ENCODE assay signal across 10 cellular contexts in genomic region chr11:17206448-17206847, GRCh38. TPM values are rescaled to one million over a fixed set of nuclear protein-coding genes. Genes with fewer than 3 reads are reported as not detected.
A peak's percentile ranks its signal among the peaks of the same experiment; 100 is the strongest.
DNase-seq lines count a peak whose midpoint lies in the region; ATAC-seq, FAIRE-seq and TF ChIP-seq lines count a peak whose summit lies in the region.
"Had no signal": no experiment of that assay in that cellular context is flagged by ENCODE, and none has a peak within 500 bp of the region (broad histone marks: within the 10 kb centered on the region; RNA-seq: fewer than 3 reads in every experiment).

No MANE protein-coding gene starts in this region.

- peak overlapping the region; percentile 99 for H3K9ac ChIP-seq in HepG2 (ENCODE audit: insufficient read depth, low read depth, low read length)

- peaks cover 9% of the 10 kb centered on the region for H3K36me3 Mint-ChIP-seq in activated T-cell treated with anti-CD3 and anti-CD28 coated beads, Interleukin-2, amount 50 U/mL, for 4 hours (ENCODE audit: insufficient read depth)

- TSS peak; percentile 70 for BruUV-seq in HepG2 (replicated peaks; lab: Mats Ljungman, UMichigan)

- FAIRE-seq in HepG2 (lab: Jason Lieb, UNC), result no peak
- FAIRE-seq: TTC549 had no signal

- POLR2A ChIA-PET in HepG2 (lab: Yijun Ruan, JAX), result interaction anchor here (0.8 to 1.6 kb wide), 4 partner anchors 9 to 24 kb away, joined by 3 to 4 read pairs (median 3); no protein-coding TSS in a partner anchor

- no peaks in the 10 kb centered on the region for H3K27me3 ChIP-seq in ascending aorta
- H3K27me3 ChIP-seq in HepG2 (ENCODE audit: control insufficient read depth in 1 of 2, insufficient read depth in 2 of 2, low read length in 2 of 2), result no peaks in the 10 kb centered on the region; a peak in 1 of 5 replicates
- no peaks in the 10 kb centered on the region for H3K27me3 ChIP-seq in transverse colon

- WGBS in HepG2 (ENCODE audit: low lambda C conversion rate), result 52% methylated on average over 3 of the region's 3 CpGs
- 68% methylated on average over 3 of the region's 3 CpGs for WGBS in transverse colon (ENCODE audit: low coverage in 1 of 2), 2 donors

- H3K4me3 ChIP-seq in ascending aorta (peak overlapping the region; percentile 68 to 95), HepG2 (replicated peaks in 1 of 3; ENCODE audit: insufficient read depth in 1 of 3, low read depth in 2 of 3, low read length in 3 of 3) (peak overlapping the region; percentile 89 to 92 (median 91)), transverse colon (peak overlapping the region in 3 of 4 donors; percentile 72 to 90 (median 87))

- H3K27ac ChIP-seq in ascending aorta, result peak overlapping the region in 1 of 2 donors; percentile 94
- peak overlapping the region; percentile 99 for H3K27ac ChIP-seq in HepG2 (ENCODE audit: extremely low read length, insufficient read depth, low read length)
- peak overlapping the region; percentile 94 to 96 (median 95) for H3K27ac ChIP-seq in transverse colon

- no peaks in the 10 kb centered on the region for H3K27me3 Mint-ChIP-seq in activated T-cell treated with anti-CD3 and anti-CD28 coated beads, Interleukin-2, amount 50 U/mL, for 4 hours (ENCODE audit: low read depth)

- no peak for DNase-seq in activated T-cell treated with anti-CD3 and anti-CD28 coated beads, Interleukin-2, amount 50 U/mL, for 4 hours
- DNase-seq in activated T-cell treated with anti-CD3 and anti-CD28 coated beads for 4 hours (no peak), ascending aorta (ENCODE audit: low spot score in 2 of 2) (no peak), HepG2 (ENCODE audit: low spot score) (no peak), transverse colon (no peak), ACHN (no peak), HT-29 (ENCODE audit: low spot score) (no peak)
- DNase-seq: DMS 273 treated with DMSO at 0.1 percent for 48 hours had no signal

- in situ Hi-C loops in HepG2 (cut with HindIII; ENCODE audit: extremely low pct_ligation_motif_present, low pct_unique_long_range_greater_than_20kb), result loop anchor here (10.0 kb wide), 1 partner anchor 148 kb away; the partner anchor contains the start of gene NCR3LG1
- in situ Hi-C loops in transverse colon (cut with MboI; ENCODE audit: low pct_ligation_motif_present in 1 of 4, low pct_unique_long_range_greater_than_20kb in 1 of 4, low sequenced_read_pairs in 3 of 4), result no loop called here
- in situ Hi-C loops in ACHN (cut with HindIII; ENCODE audit: low pct_ligation_motif_present, low pct_unique_long_range_greater_than_20kb, low sequenced_read_pairs), result no loop called here

- TF ChIP-seq EP300 in HepG2 (IDR thresholded peaks at IDR 0.05; ENCODE audit: low read depth in 2 of 2, low read length in 2 of 2), result no peak
- no peak for TF ChIP-seq EP300 in HepG2 (CRISPR knock-in tag; IDR thresholded peaks at IDR 0.05; ENCODE audit: borderline replicate concordance)
- no peak for TF ChIP-seq EP300 in transverse colon (IDR thresholded peaks at IDR 0.05; ENCODE audit: low read depth)

- no peak for TF ChIP-seq POLR2A in HepG2 (IDR thresholded peaks at IDR 0.05; ENCODE audit: insufficient read depth in 1 of 2, low read depth in 2 of 2, low read length in 2 of 2)
- no peak for TF ChIP-seq POLR2A in transverse colon (IDR thresholded peaks at IDR 0.05)

- H3K9me3 ChIP-seq in ascending aorta (no peaks in the 10 kb centered on the region), HepG2 (ENCODE audit: low read length) (no peaks in the 10 kb centered on the region), transverse colon (no peaks in the 10 kb centered on the region)

- TF ChIP-seq CTCF in ascending aorta (IDR thresholded peaks at IDR 0.05) (no peak), HepG2 (CRISPR knock-in tag; IDR thresholded peaks at IDR 0.05) (no peak), transverse colon (IDR thresholded peaks at IDR 0.05) (no peak)

- H2AFZ ChIP-seq in HepG2 (ENCODE audit: low read length), result no peak overlapping the region

- ATAC-seq in activated T-cell treated with anti-CD3 and anti-CD28 coated beads, Interleukin-2, amount 50 U/mL, for 4 hours, result no peak
- ATAC-seq in HepG2, result no peak
- no peak for ATAC-seq in GM21717 (IDR thresholded peaks at IDR 0.05; ENCODE audit: unreplicated experiment)

- no peaks in the 10 kb centered on the region for H3K9me3 Mint-ChIP-seq in activated T-cell treated with anti-CD3 and anti-CD28 coated beads, Interleukin-2, amount 50 U/mL, for 4 hours

- H3K36me3 ChIP-seq in ascending aorta (no peaks in the 10 kb centered on the region), HepG2 (replicated peaks in 1 of 2; ENCODE audit: control insufficient read depth in 1 of 2, insufficient read depth in 2 of 2, low read length in 2 of 2) (peaks cover 0 to 7% of the 10 kb centered on the region in 2 experiments; a peak in 2 of 5 replicates), transverse colon (no peaks in the 10 kb centered on the region)

- H3K4me1 ChIP-seq in ascending aorta (peaks cover 0 to 10% of the 10 kb centered on the region in 2 donors), HepG2 (ENCODE audit: insufficient read depth, low read length) (peaks cover 61% of the 10 kb centered on the region), transverse colon (peaks cover 0 to 32% (median 26%) of the 10 kb centered on the region in 4 donors)

- peaks cover 34% of the 10 kb centered on the region for H3K4me1 Mint-ChIP-seq in activated T-cell treated with anti-CD3 and anti-CD28 coated beads, Interleukin-2, amount 50 U/mL, for 4 hours (ENCODE audit: low read depth)

- H3K4me3 Mint-ChIP-seq in activated T-cell treated with anti-CD3 and anti-CD28 coated beads, Interleukin-2, amount 50 U/mL, for 4 hours, result peak overlapping the region; percentile 97

- TF ChIP-seq RAD21 in HepG2 (CRISPR knock-in tag; IDR thresholded peaks at IDR 0.05), result no peak

- intact Hi-C loops in ascending aorta (cut with DNase I), result loop anchor here (5.0 kb wide), 5 partner anchors 34 to 599 kb away; partner anchors contain the start of genes KCNJ11 and NCR3LG1
- intact Hi-C loops in HepG2 (cut with micrococcal nuclease; ENCODE audit: unreplicated experiment), result no loop called here
- intact Hi-C loops in transverse colon (cut with DNase I; ENCODE audit: low total_unique reads), result no loop called here

- peak overlapping the region; percentile 88 for H3K4me2 ChIP-seq in HepG2 (ENCODE audit: low read depth, low read length)

- CTCF ChIA-PET in HepG2 (lab: Yijun Ruan, JAX; ENCODE audit: low intra/inter-chr PET ratio, low total read pairs), result no interaction called here

- H3K79me2 ChIP-seq in HepG2 (ENCODE audit: insufficient read depth, low read length), result peaks cover 62% of the 10 kb centered on the region

- peaks cover 25% of the 10 kb centered on the region for H4K20me1 ChIP-seq in HepG2 (ENCODE audit: insufficient read depth, low read length)

TF ChIP-seq in HepG2, 621 proteins besides CTCF, POLR2A, EP300 and RAD21:
- no peak for TF ChIP-seq XBP1 (CRISPR knock-in tag; IDR thresholded peaks at IDR 0.05)
- no peak for TF ChIP-seq PTBP1 (IDR thresholded peaks at IDR 0.05; ENCODE audit: low read depth, low read length, poor library complexity, severe bottlenecking)
- TF ChIP-seq FOXP4 (CRISPR knock-in tag; IDR thresholded peaks at IDR 0.05), result no peak
- no peak for TF ChIP-seq KDM3A (CRISPR knock-in tag; IDR thresholded peaks at IDR 0.05; ENCODE audit: low read depth)
TF ChIP-seq in HepG2: peak in this region for 0.

RNA-seq across cellular contexts. Expression of gene PIK3C2A, which starts 1.3 kb away (rescaled TPM):
- total RNA-seq in activated T-cell treated with anti-CD3 and anti-CD28 coated beads, Interleukin-2, amount 50 U/mL, for 4 hours, result 10 to 100 TPM; 22.9 to 25.3 (median 23.9) TPM
- total RNA-seq in ascending aorta (56.6 TPM), HepG2 (2016; rRNA removed; fragmentation: Illumina TruSeq; extraction: Trizol) (49.9 and 117 TPM in 2 replicates), transverse colon (100 to 1,000 TPM in 1 of 4 donors, 10 to 100 TPM in 3; 16.1 to 225 (median 47.8) TPM)
- 14.2 and 20.8 TPM in 2 replicates for total RNA-seq in HepG2 (2016; cell fraction: cytosol; rRNA removed; fragmentation: Illumina TruSeq; extraction: Trizol; ENCODE audit: low read depth)
- 44.6 and 112 TPM in 2 replicates for total RNA-seq in HepG2 (2016; cell fraction: insoluble cytoplasmic fraction; rRNA removed; fragmentation: Illumina TruSeq; extraction: Trizol)
- 33.1 and 34.1 TPM in 2 replicates for total RNA-seq in HepG2 (2016; cell fraction: membrane; rRNA removed; fragmentation: Illumina TruSeq; extraction: Trizol)
- 62.5 and 71.3 TPM in 2 replicates for total RNA-seq in HepG2 (2016; cell fraction: nucleus; rRNA removed; fragmentation: Illumina TruSeq; extraction: Trizol)
- 21.0 and 27.5 TPM in 2 replicates for polyA plus RNA-seq in HepG2 (2011; rRNA removed)
- 8.7 and 15.7 TPM in 2 replicates for polyA plus RNA-seq in HepG2 (2011; cell fraction: cytosol; rRNA removed)
- polyA plus RNA-seq in HepG2 (2011; cell fraction: nucleus; rRNA removed), result 20.6 and 32.7 TPM in 2 replicates
- polyA plus RNA-seq in HepG2 (2012), result 24.1 and 25.2 TPM in 2 replicates
- polyA plus RNA-seq in HepG2 (2016; cell fraction: cytosol; fragmentation: Illumina TruSeq; extraction: Trizol; ENCODE audit: low read depth), result 0.94 and 1.3 TPM in 2 replicates
- 34.8 and 40.4 TPM in 2 replicates for polyA plus RNA-seq in HepG2 (2016; cell fraction: insoluble cytoplasmic fraction; fragmentation: Illumina TruSeq; extraction: Trizol; ENCODE audit: low read depth)
- 2.3 and 3.5 TPM in 2 replicates for polyA plus RNA-seq in HepG2 (2016; cell fraction: membrane; fragmentation: Illumina TruSeq; extraction: Trizol; ENCODE audit: low read depth)
- 36.1 and 36.9 TPM in 2 replicates for polyA plus RNA-seq in HepG2 (2016; cell fraction: nucleus; fragmentation: Illumina TruSeq; extraction: Trizol; ENCODE audit: insufficient read depth, low read depth)
- polyA minus RNA-seq in HepG2 (2011; rRNA and poly(A)+ RNA removed; ENCODE audit: low replicate concordance), result 12.0 and 20.1 TPM in 2 replicates
- polyA minus RNA-seq in HepG2 (2011; cell fraction: cytosol; rRNA and poly(A)+ RNA removed), result 33.6 and 37.3 TPM in 2 replicates
- polyA minus RNA-seq in HepG2 (2011; cell fraction: nucleus; rRNA and poly(A)+ RNA removed), result 83.9 and 93.4 TPM in 2 replicates
- total RNA-seq in HT-29 (2014; rRNA removed; shearing (Covaris generic)), result 25.8 and 32.2 TPM in 2 replicates
